ENCODE assay signal across 21 cellular contexts in genomic region chr2:190043441-190043840, GRCh38. TPM values are rescaled to one million over a fixed set of nuclear protein-coding genes. Genes with fewer than 3 reads are reported as not detected.
DNase-seq lines count a peak whose midpoint lies in the region; ATAC-seq and TF ChIP-seq lines count a peak whose summit lies in the region.
"Had no signal": no experiment of that assay in that cellular context is flagged by ENCODE, and none has a peak within 500 bp of the region (broad histone marks: within the 10 kb centered on the region; RNA-seq: fewer than 3 reads in every experiment).

No MANE protein-coding gene starts in this region.

- no peak overlapping the region for H3K4me2 ChIP-seq in IMR-90 (ENCODE audit: low read depth, low read length)

- POLR2A ChIA-PET in IMR-90 (lab: Charles Lee; ENCODE audit: unreplicated experiment), result no interaction called here

- no peak overlapping the region for H2AFZ ChIP-seq in IMR-90 (replicated peaks; ENCODE audit: low read length, poor library complexity)

- DNase-seq in IMR-90, result peak; percentile 14
- peak; percentile 75 for DNase-seq in amniotic epithelial cell (ENCODE audit: low read depth)
- DNase-seq in fibroblast of peridontal ligament (ENCODE audit: extremely low read depth), result peak; percentile 60
- peak; percentile 65 for DNase-seq in stromal cell of bone marrow (ENCODE audit: low read depth)
- no peak for DNase-seq in activated gamma-delta T cell treated with Interleukin-2 at 50 U/mL for 16 hours
- DNase-seq in GDM1 (lab: John Stamatoyannopoulos, UW), result no peak
- DNase-seq in NCI-H446 (lab: John Stamatoyannopoulos, UW), result no peak
- DNase-seq: ACHN, DND-41, H9, Karpas-422, NCI-H1092 treated with DMSO at 0.1 percent for 48 hours, NCI-H2081, NCI-H510A treated with DMSO at 0.1 percent for 48 hours, NCI-H774, OCI-M1, Right ventricle myocardium superior had no signal

- BruUV-seq in IMR-90 (replicated peaks; lab: Mats Ljungman, UMichigan), result no TSS peak

- no peaks in the 10 kb centered on the region for H4K20me1 ChIP-seq in IMR-90 (ENCODE audit: insufficient read depth, low read length)

- no peak for TF ChIP-seq CTCF in IMR-90 (conservative IDR thresholded peaks at IDR 0.05; ENCODE audit: low read depth, low read length)

- H3K4me3 ChIP-seq in IMR-90 (ENCODE audit: insufficient read depth, low read depth, low read length), result no peak overlapping the region
- H3K4me3 ChIP-seq: SK-N-MC had no signal

- H3K18ac ChIP-seq in IMR-90 (ENCODE audit: low read depth, low read length), result no peak overlapping the region

- H3K14ac ChIP-seq in IMR-90 (replicated peaks; ENCODE audit: low read depth, low read length), result no peak overlapping the region

- TF ChIP-seq RAD21 in IMR-90 (IDR thresholded peaks at IDR 0.05; ENCODE audit: low read length), result no peak

- no peak overlapping the region for H2BK20ac ChIP-seq in IMR-90 (ENCODE audit: low read depth, low read length)

- no peak overlapping the region for H3K4ac ChIP-seq in IMR-90 (ENCODE audit: low read depth, low read length)

- H2AK5ac ChIP-seq in IMR-90 (ENCODE audit: low read depth, low read length), result no peak overlapping the region

- H4K8ac ChIP-seq in IMR-90 (ENCODE audit: low read depth in 2 of 2, low read length in 2 of 2), result no peak overlapping the region

- H4K5ac ChIP-seq in IMR-90 (ENCODE audit: low read depth, low read length), result no peak overlapping the region

- ATAC-seq in IMR-90 (ENCODE audit: low read depth), result no peak

- no peak overlapping the region for H4K91ac ChIP-seq in IMR-90 (ENCODE audit: insufficient read depth, low read depth, low read length)

- no peak overlapping the region for H3K27ac ChIP-seq in IMR-90 (ENCODE audit: insufficient read depth, low read length)
- H3K27ac ChIP-seq: SK-N-MC had no signal

- no peaks in the 10 kb centered on the region for H3K9me1 ChIP-seq in IMR-90 (ENCODE audit: insufficient read depth, low read length)

- no peak overlapping the region for H2BK15ac ChIP-seq in IMR-90 (ENCODE audit: low read depth, low read length)

- no peak overlapping the region for H3K9ac ChIP-seq in IMR-90 (ENCODE audit: low read depth, low read length)

- H3K36me3 ChIP-seq in IMR-90 (ENCODE audit: control insufficient read depth, insufficient read depth, low read length), result no peaks in the 10 kb centered on the region

- peaks cover 2% of the 10 kb centered on the region for H3K27me3 ChIP-seq in IMR-90 (ENCODE audit: control insufficient read depth, insufficient read depth, low read length)

- H3K4me1 ChIP-seq in IMR-90 (ENCODE audit: control insufficient read depth, insufficient read depth, low read length), result no peaks in the 10 kb centered on the region

- intact Hi-C loops in IMR-90 (cut with micrococcal nuclease), result no loop called here

- no peak overlapping the region for H2BK120ac ChIP-seq in IMR-90 (ENCODE audit: low read depth, low read length)

- no peak overlapping the region for H3K23ac ChIP-seq in IMR-90 (ENCODE audit: low read depth, low read length)

- CTCF ChIA-PET in IMR-90 (lab: Yijun Ruan, JAX), result no interaction called here

- no peak overlapping the region for H2BK5ac ChIP-seq in IMR-90 (ENCODE audit: low read depth, low read length, poor library complexity, severe bottlenecking)

- no peak overlapping the region for H2AK9ac ChIP-seq in IMR-90 (replicated peaks; ENCODE audit: low read depth, low read length, poor library complexity)

- no peak overlapping the region for H3K56ac ChIP-seq in IMR-90 (ENCODE audit: extremely low read depth, insufficient read depth, low read length)

- no CpG with 5 or more reads among the region's 3 CpGs for WGBS in IMR-90 (ENCODE audit: extremely low coverage in 2 of 2, insufficient read length in 1 of 2), 2 experiments

- no peaks in the 10 kb centered on the region for H3K9me3 ChIP-seq in IMR-90 (ENCODE audit: control insufficient read depth, insufficient read depth, low read length)

- dilution Hi-C loops in IMR-90 (cut with HindIII; ENCODE audit: low sequenced_read_pairs, unreplicated experiment), result no loop called here

- no peak for TF ChIP-seq POLR2A in IMR-90 (IDR thresholded peaks at IDR 0.05; ENCODE audit: low read depth, low read length)

- no peaks in the 10 kb centered on the region for H3K79me1 ChIP-seq in IMR-90 (ENCODE audit: low read depth in 1 of 2, low read length in 2 of 2)

- in situ Hi-C loops in IMR-90 (cut with MboI; ENCODE audit: low sequenced_read_pairs), result no loop called here

TF ChIP-seq in IMR-90, 13 proteins besides CTCF, POLR2A, EP300 and RAD21:
- TF ChIP-seq MXI1 (IDR thresholded peaks at IDR 0.05; ENCODE audit: borderline replicate concordance, low read depth, low read length), result no peak
- peak; percentile 55; the same call in 1 of the 2 replicates for TF ChIP-seq CEBPB (IDR thresholded peaks at IDR 0.05; ENCODE audit: low read depth, low read length)

RNA-seq across cellular contexts. Expression of gene MSTN, which starts 19.1 kb away (rescaled TPM):
- total RNA-seq in IMR-90 (2012; rRNA removed), result under 0.01 TPM in 1 of 2 replicates, not detected in the other
- polyA plus RNA-seq in IMR-90 (2012; rRNA removed), result not detected in 2 replicates
- polyA plus RNA-seq in IMR-90 (2012; cell fraction: cytosol; rRNA removed), result 0.02 TPM in 1 of 2 replicates, not detected in the other
- polyA plus RNA-seq in IMR-90 (2012; cell fraction: nucleus; rRNA removed; ENCODE audit: low replicate concordance), result 0.02 and 0.24 TPM in 2 replicates
- total RNA-seq: B cell, G401, H9, Right ventricle myocardium superior had no signal
- polyA plus RNA-seq: IgD-negative memory B cell had no signal

Comparison
In these comparisons a context has a peak if more than half of its experiments do, and no peak if none do; other contexts are left out.
1. DNase-seq: peak in IMR-90 (single experiment), amniotic epithelial cell (single experiment), fibroblast of peridontal ligament (single experiment) and stromal cell of bone marrow (single experiment); none in activated gamma-delta T cell treated with Interleukin-2 at 50 U/mL for 16 hours (single experiment), GDM1 (single experiment) and NCI-H446 (0 of 2).